Comparison of ENCODE assay signal across 2 cellular contexts in genomic region chr6:102022803-102023202, GRCh38.
TF ChIP-seq lines count a peak whose summit lies in the region.

No MANE protein-coding gene starts in this region.

TF ChIP-seq in SK-N-SH treated with all-trans-retinoic acid at 6 μM for 48 hours, 23 proteins besides CTCF, POLR2A, EP300 and RAD21 (continued from another document):
- no peak for TF ChIP-seq TSHZ2 (CRISPR knock-in tag; IDR thresholded peaks at IDR 0.05)
- peak; percentile 65 for TF ChIP-seq ISL1 (CRISPR knock-in tag; IDR thresholded peaks at IDR 0.05)
- 0 out of 2 replicates have a peak, but pooled peaks have one; percentile 19 for TF ChIP-seq PATZ1 (CRISPR knock-in tag; IDR thresholded peaks at IDR 0.05; ENCODE audit: borderline replicate concordance)
- no peak for TF ChIP-seq PPARA (CRISPR knock-in tag; IDR thresholded peaks at IDR 0.05; ENCODE audit: borderline replicate concordance)
- no peak for TF ChIP-seq ZNF565 (CRISPR knock-in tag; conservative IDR thresholded peaks at IDR 0.05; ENCODE audit: low read depth)
- TF ChIP-seq CSRNP3 (CRISPR knock-in tag; IDR thresholded peaks at IDR 0.05): no peak

TF ChIP-seq in SK-N-SH, 30 proteins besides CTCF, POLR2A, EP300 and RAD21 (continued from another document):
- TF ChIP-seq IRF3 (IDR thresholded peaks at IDR 0.05; ENCODE audit: low read depth, low read length): no peak
- no peak for TF ChIP-seq RXRA (IDR thresholded peaks at IDR 0.05; ENCODE audit: borderline replicate concordance, low read depth)
- TF ChIP-seq RFX5 (IDR thresholded peaks at IDR 0.05; ENCODE audit: low read length): no peak
- TF ChIP-seq SMC3 (IDR thresholded peaks at IDR 0.05; ENCODE audit: low read depth, low read length): no peak
- TF ChIP-seq GATA2 (CRISPR knock-in tag; IDR thresholded peaks at IDR 0.05): no peak
- TF ChIP-seq POLR2AphosphoS5 (IDR thresholded peaks at IDR 0.05; ENCODE audit: low read depth, low read length): no peak
